10 cellular contexts compared by ENCODE assay signal in genomic region chr18:45722899-45723298, GRCh38. TPM values are rescaled to one million over a fixed set of nuclear protein-coding genes. Genes with fewer than 3 reads are reported as not detected.
DNase-seq lines count a peak whose midpoint lies in the region; ATAC-seq and TF ChIP-seq lines count a peak whose summit lies in the region.
"Had no signal": no experiment of that assay in that cellular context is flagged by ENCODE, and none has a peak within 500 bp of the region (broad histone marks: within the 10 kb centered on the region; RNA-seq: fewer than 3 reads in every experiment).

No MANE protein-coding gene starts in this region.

- peaks cover 10% of the 10 kb centered on the region for H3K27me3 Mint-ChIP-seq in T-helper 2 cell treated with Interferon-gamma antibody and Interleukin-4, amounts not matched to agents 5 μg/mL and 100 μg/mL, for 36 hours (ENCODE audit: low read depth)

- H3K4me1 Mint-ChIP-seq in T-helper 2 cell treated with Interferon-gamma antibody and Interleukin-4, amounts not matched to agents 5 μg/mL and 100 μg/mL, for 36 hours (ENCODE audit: low read depth), result no peaks in the 10 kb centered on the region

- peak; percentile 45 to 76 (median 64) for TF ChIP-seq CTCF in ascending aorta (IDR thresholded peaks at IDR 0.05)
- peak; percentile 77 for TF ChIP-seq CTCF in hepatocyte (IDR thresholded peaks at IDR 0.05; ENCODE audit: poor library complexity)

- no peaks in the 10 kb centered on the region for H3K9me2 ChIP-seq in hepatocyte (replicated peaks; ENCODE audit: insufficient read depth)

- DNase-seq in SIG-M5 treated with dmso at 0.1 percent for 504 hours (lab: John Stamatoyannopoulos, UW; ENCODE audit: unreplicated experiment) (peak; percentile 57), SIG-M5 (lab: John Stamatoyannopoulos, UW) (no peak), NCI-H1694 (lab: John Stamatoyannopoulos, UW) (peak; percentile 54), ascending aorta (ENCODE audit: low spot score in 2 of 2) (peak; percentile 26 to 87), hepatocyte (ENCODE audit: low spot score) (peak; percentile 84)
- peak; percentile 59 for DNase-seq in T-helper 2 cell treated with Interferon-gamma antibody and Interleukin-4, amounts not matched to agents 5 μg/mL and 100 μg/mL, for 36 hours (ENCODE audit: low spot score)
- DNase-seq in stimulated activated CD4-positive, alpha-beta T cell treated with anti-CD3 and anti-CD28 coated beads, Interleukin-15, amount 100 ng/mL, for 48 hours (ENCODE audit: low read depth in 2 of 2), result peak; percentile 67 to 69

- H3K79me2 ChIP-seq in hepatocyte, result no peaks in the 10 kb centered on the region

- H3K27me3 ChIP-seq in ascending aorta (no peaks in the 10 kb centered on the region), hepatocyte (no peaks in the 10 kb centered on the region)
- H3K27me3 ChIP-seq: BLaER1 treated with 17β-estradiol and CSF1 and Interleukin-3, amounts not matched to agents 10 nM and 100 nM had no signal

- H3K9me3 Mint-ChIP-seq in T-helper 2 cell treated with Interferon-gamma antibody and Interleukin-4, amounts not matched to agents 5 μg/mL and 100 μg/mL, for 36 hours, result no peaks in the 10 kb centered on the region
- H3K9me3 Mint-ChIP-seq: stimulated activated naive CD8-positive, alpha-beta T cell treated with anti-CD3 and anti-CD28 coated beads, Interleukin-15, Interleukin-2, amounts not matched to agents 100 ng/mL and 50 ng/mL, for 24 hours had no signal

- H2AFZ ChIP-seq in hepatocyte, result no peak overlapping the region

- H3K36me3 Mint-ChIP-seq in T-helper 2 cell treated with Interferon-gamma antibody and Interleukin-4, amounts not matched to agents 5 μg/mL and 100 μg/mL, for 36 hours (ENCODE audit: low read depth), result no peaks in the 10 kb centered on the region

- H3K27ac ChIP-seq in ascending aorta (no peak overlapping the region), hepatocyte (no peak overlapping the region)
- H3K27ac ChIP-seq: BLaER1 treated with 17β-estradiol and CSF1 and Interleukin-3, amounts not matched to agents 10 nM and 100 nM had no signal

- H3K4me3 ChIP-seq in ascending aorta, result no peak overlapping the region
- H3K4me3 ChIP-seq in hepatocyte, result no peak overlapping the region
- H3K4me3 ChIP-seq: BLaER1 treated with 17β-estradiol and CSF1 and Interleukin-3, amounts not matched to agents 10 nM and 100 nM had no signal

- intact Hi-C loops in ascending aorta (cut with DNase I), result loop anchor here (1.0 kb wide), 1 partner anchor 116 kb away; no protein-coding TSS in a partner anchor

- no peak overlapping the region for H3K27ac Mint-ChIP-seq in T-helper 2 cell treated with Interferon-gamma antibody and Interleukin-4, amounts not matched to agents 5 μg/mL and 100 μg/mL, for 36 hours
- H3K27ac Mint-ChIP-seq: stimulated activated naive CD8-positive, alpha-beta T cell treated with anti-CD3 and anti-CD28 coated beads, Interleukin-15, Interleukin-2, amounts not matched to agents 100 ng/mL and 50 ng/mL, for 24 hours had no signal

- no peak overlapping the region for H3K4me3 Mint-ChIP-seq in T-helper 2 cell treated with Interferon-gamma antibody and Interleukin-4, amounts not matched to agents 5 μg/mL and 100 μg/mL, for 36 hours
- H3K4me3 Mint-ChIP-seq: stimulated activated naive CD8-positive, alpha-beta T cell treated with anti-CD3 and anti-CD28 coated beads, Interleukin-15, Interleukin-2, amounts not matched to agents 100 ng/mL and 50 ng/mL, for 24 hours had no signal

- peak; percentile 99 for ATAC-seq in HG02885 (IDR thresholded peaks at IDR 0.05; ENCODE audit: poor library complexity, unreplicated experiment)

- H3K4me1 ChIP-seq in ascending aorta (peaks cover 3 to 4% of the 10 kb centered on the region in 2 donors), hepatocyte (ENCODE audit: insufficient read depth) (no peaks in the 10 kb centered on the region)
- H3K4me1 ChIP-seq: BLaER1 treated with 17β-estradiol and CSF1 and Interleukin-3, amounts not matched to agents 10 nM and 100 nM had no signal

- H3K4me2 ChIP-seq in hepatocyte, result no peak overlapping the region
- H3K4me2 ChIP-seq: BLaER1 treated with 17β-estradiol and CSF1 and Interleukin-3, amounts not matched to agents 10 nM and 100 nM had no signal

- H3K9me3 ChIP-seq in ascending aorta, result no peaks in the 10 kb centered on the region
- no peaks in the 10 kb centered on the region for H3K9me3 ChIP-seq in hepatocyte (ENCODE audit: low read depth)
- H3K9me3 ChIP-seq: BLaER1 treated with 17β-estradiol and CSF1 and Interleukin-3, amounts not matched to agents 10 nM and 100 nM had no signal

- no peaks in the 10 kb centered on the region for H4K20me1 ChIP-seq in hepatocyte (ENCODE audit: insufficient read depth, poor library complexity, severe bottlenecking)
- H4K20me1 ChIP-seq: BLaER1 treated with 17β-estradiol and CSF1 and Interleukin-3, amounts not matched to agents 10 nM and 100 nM had no signal

- 8% methylated on average over 5 of the region's 5 CpGs for WGBS in hepatocyte (ENCODE audit: low lambda C conversion rate, missing lambda C conversion rate)

- H3K36me3 ChIP-seq in ascending aorta (no peaks in the 10 kb centered on the region), hepatocyte (replicated peaks; ENCODE audit: insufficient read depth, low read depth) (no peaks in the 10 kb centered on the region)
- H3K36me3 ChIP-seq: BLaER1 treated with 17β-estradiol and CSF1 and Interleukin-3, amounts not matched to agents 10 nM and 100 nM had no signal

RNA-seq across cellular contexts. Expression of gene SLC14A1, which starts 1.1 kb away (rescaled TPM):
- total RNA-seq in ascending aorta, result 42.7 TPM
- 0.88 and 4.1 TPM in 2 replicates for total RNA-seq in hepatocyte
- 0.81 and 0.98 TPM in 2 replicates for polyA plus RNA-seq in hepatocyte
